ENCODE assay signal across 6 cellular contexts in the genomic region with DNA sequence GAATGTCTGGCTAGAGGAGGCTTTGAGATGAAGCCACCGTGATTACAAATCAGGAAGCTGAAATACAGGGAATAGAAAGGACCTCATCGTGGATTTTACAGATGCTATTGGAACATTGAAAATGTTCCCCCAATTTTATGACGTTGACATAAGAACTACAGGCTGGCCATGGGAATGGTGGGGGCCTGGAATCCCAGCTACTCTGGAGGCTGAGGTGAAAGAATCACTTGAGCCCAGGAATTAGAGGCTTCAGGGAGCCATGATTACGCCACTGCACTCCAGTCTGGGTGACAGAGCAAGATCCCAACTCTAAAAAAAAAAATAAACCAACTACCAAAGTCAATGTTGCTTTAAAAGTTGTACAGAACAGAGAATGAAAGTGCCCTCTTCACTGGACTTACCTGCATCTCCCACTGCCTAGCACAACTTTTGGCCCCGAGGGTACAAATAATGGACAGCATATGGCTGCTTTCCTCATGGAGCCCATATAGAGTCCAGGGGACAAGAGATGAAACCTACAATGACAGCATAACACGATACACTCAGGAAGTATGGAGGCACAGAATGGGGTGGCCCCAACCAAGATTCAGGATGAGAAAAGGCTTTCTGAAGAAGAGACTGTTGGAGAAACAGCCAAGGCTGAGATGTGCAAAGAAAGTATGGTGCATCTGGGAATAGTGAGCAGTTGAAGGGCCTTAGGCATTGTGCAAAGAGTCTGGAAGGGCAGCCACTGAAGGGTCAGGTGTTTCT.
"Had no signal": no experiment of that assay in that cellular context is flagged by ENCODE, and none has a peak within 500 bp of the region (broad histone marks: within the 10 kb centered on the region; RNA-seq: fewer than 3 reads in every experiment).

No MANE protein-coding gene starts in this region.

- H3K27ac ChIP-seq: HL-60 had no signal

- H3K36me3 Mint-ChIP-seq: IgD-negative memory B cell had no signal

- H3K4me3 Mint-ChIP-seq: IgD-negative memory B cell had no signal

- DNase-seq: IMR-90, KBM-7 had no signal

- H3K27ac Mint-ChIP-seq: IgD-negative memory B cell had no signal

- H3K9me3 Mint-ChIP-seq: IgD-negative memory B cell had no signal

- ATAC-seq: HepG2, K562 had no signal

- H3K4me3 ChIP-seq: K562 had no signal

- H3K4me1 Mint-ChIP-seq: IgD-negative memory B cell had no signal
